ENCODE assay signal across 13 cellular contexts in genomic region chr10:4354382-4354812, GRCh38.
DNase-seq lines count a peak whose midpoint lies in the region; ATAC-seq, FAIRE-seq and TF ChIP-seq lines count a peak whose summit lies in the region.
"Had no signal": no experiment of that assay in that cellular context is flagged by ENCODE, and none has a peak within 500 bp of the region (broad histone marks: within the 10 kb centered on the region; RNA-seq: fewer than 3 reads in every experiment).

No MANE protein-coding gene starts in this region.

- no peak for TF ChIP-seq POLR2A in A549 (IDR thresholded peaks at IDR 0.05; ENCODE audit: low read length)

- TF ChIP-seq EP300 in A549 (IDR thresholded peaks at IDR 0.05) = no peak

- H3K9me3 ChIP-seq in A549 = no peaks in the 10 kb centered on the region

- no peak for TF ChIP-seq RAD21 in A549 (conservative IDR thresholded peaks at IDR 0.05 in 1 of 2, IDR thresholded peaks at IDR 0.05 in 1 of 2)

- H3K27ac Mint-ChIP-seq in activated T-helper 1 cell treated with anti-CD3 and anti-CD28 coated beads, Interleukin-12 subunit alpha, Interleukin-12 subunit beta, Interleukin-2, Interleukin-4 antibody, amounts not matched to agents 30 ng/mL and 10 ng/mL and 1 ng/mL, durations not matched to agents 14 hours and 24 hours and 36 hours = no peak overlapping the region
- H3K27ac Mint-ChIP-seq: activated CD8-positive, alpha-beta T cell treated with anti-CD3 and anti-CD28 coated beads, Interleukin-2, amount 10 ng/mL, durations not matched to agents 7 days and 5 days; activated naive CD8-positive, alpha-beta T cell treated with anti-CD3 and anti-CD28 coated beads, Interleukin-2, amount 50 U/mL, for 24 hours; B cell had no signal

- H3K36me3 Mint-ChIP-seq in activated T-helper 1 cell treated with anti-CD3 and anti-CD28 coated beads, Interleukin-12 subunit alpha, Interleukin-12 subunit beta, Interleukin-2, Interleukin-4 antibody, amounts not matched to agents 30 ng/mL and 10 ng/mL and 1 ng/mL, durations not matched to agents 14 hours and 24 hours and 36 hours (ENCODE audit: low read depth) = no peaks in the 10 kb centered on the region

- CTCF ChIA-PET in A549 (lab: Yijun Ruan, JAX) = interaction anchor here (0.6 to 0.7 kb wide), 2 partner anchors 88 to 413 kb away, joined by 3 read pairs; no protein-coding TSS in a partner anchor

- intact Hi-C loops in activated T-helper 1 cell treated with anti-CD3 and anti-CD28 coated beads, Interleukin-12 subunit alpha, Interleukin-12 subunit beta, Interleukin-2, Interleukin-4 antibody, amounts not matched to agents 30 ng/mL and 10 ng/mL and 1 ng/mL, durations not matched to agents 14 hours and 24 hours and 36 hours (cut with micrococcal nuclease) = no loop called here

- peak overlapping the region; percentile 67 to 77 for H3K27ac ChIP-seq in A549
- H3K27ac ChIP-seq in brain microvascular endothelial cell = peak overlapping the region; percentile 53
- H3K27ac ChIP-seq: SK-N-MC had no signal

- H3K36me3 ChIP-seq in brain microvascular endothelial cell (replicated peaks) = no peaks in the 10 kb centered on the region

- H3K27me3 Mint-ChIP-seq in activated T-helper 1 cell treated with anti-CD3 and anti-CD28 coated beads, Interleukin-12 subunit alpha, Interleukin-12 subunit beta, Interleukin-2, Interleukin-4 antibody, amounts not matched to agents 30 ng/mL and 10 ng/mL and 1 ng/mL, durations not matched to agents 14 hours and 24 hours and 36 hours (ENCODE audit: insufficient read depth) = peaks cover 11% of the 10 kb centered on the region

- H3K4me3 Mint-ChIP-seq in activated T-helper 1 cell treated with anti-CD3 and anti-CD28 coated beads, Interleukin-12 subunit alpha, Interleukin-12 subunit beta, Interleukin-2, Interleukin-4 antibody, amounts not matched to agents 30 ng/mL and 10 ng/mL and 1 ng/mL, durations not matched to agents 14 hours and 24 hours and 36 hours = no peak overlapping the region
- H3K4me3 Mint-ChIP-seq: activated CD8-positive, alpha-beta T cell treated with anti-CD3 and anti-CD28 coated beads, Interleukin-2, amount 10 ng/mL, durations not matched to agents 7 days and 5 days; activated naive CD8-positive, alpha-beta T cell treated with anti-CD3 and anti-CD28 coated beads, Interleukin-2, amount 50 U/mL, for 24 hours; B cell had no signal

- H3K4me3 ChIP-seq in A549 = no peak overlapping the region
- H3K4me3 ChIP-seq in brain microvascular endothelial cell (ENCODE audit: low read depth, low read length) = no peak overlapping the region
- H3K4me3 ChIP-seq: SK-N-MC, skin epidermis had no signal

- peaks cover 9% of the 10 kb centered on the region for H3K4me1 Mint-ChIP-seq in activated T-helper 1 cell treated with anti-CD3 and anti-CD28 coated beads, Interleukin-12 subunit alpha, Interleukin-12 subunit beta, Interleukin-2, Interleukin-4 antibody, amounts not matched to agents 30 ng/mL and 10 ng/mL and 1 ng/mL, durations not matched to agents 14 hours and 24 hours and 36 hours (ENCODE audit: low read depth)
- H3K4me1 Mint-ChIP-seq: B cell had no signal

- POLR2A ChIA-PET in A549 (lab: Yijun Ruan, JAX) = interaction anchor here (1.6 kb wide), 1 partner anchor 569 kb away, joined by 8 read pairs; the partner anchor contains the start of gene KLF6

- ATAC-seq in A549 = peak; percentile 74 to 79
- ATAC-seq: activated CD8-positive, alpha-beta T cell treated with anti-CD3 and anti-CD28 coated beads, Interleukin-2, amount 10 ng/mL, durations not matched to agents 7 days and 5 days; activated naive CD8-positive, alpha-beta T cell treated with anti-CD3 and anti-CD28 coated beads, Interleukin-2, amount 50 U/mL, for 24 hours had no signal

- in situ Hi-C loops in brain microvascular endothelial cell (cut with HindIII; ENCODE audit: low pct_ligation_motif_present, low sequenced_read_pairs) = no loop called here

- DNase-seq in A549 (ENCODE audit: low read depth in 1 of 2, low spot score in 1 of 2) (peak; percentile 28 to 36), HTR-8/SVneo (ENCODE audit: insufficient read length, low spot score) (peak; percentile 14), brain microvascular endothelial cell (peak; percentile 19), kidney tubule cell (ENCODE audit: low spot score) (peak; percentile 98), NCI-H187 treated with DMSO at 0.1 percent for 48 hours (lab: John Stamatoyannopoulos, UW) (no peak), NCI-H187 (lab: John Stamatoyannopoulos, UW) (no peak)
- DNase-seq in activated T-helper 1 cell treated with anti-CD3 and anti-CD28 coated beads, Interleukin-12 subunit alpha, Interleukin-12 subunit beta, Interleukin-2, Interleukin-4 antibody, amounts not matched to agents 30 ng/mL and 10 ng/mL and 1 ng/mL, durations not matched to agents 14 hours and 24 hours and 36 hours (ENCODE audit: low spot score) = no peak
- no peak for DNase-seq in NK-92 treated with Interleukin-12 subunit alpha and Interleukin-12 subunit beta, amount 100 ng/mL, for 24 hours (lab: John Stamatoyannopoulos, UW)
- DNase-seq: activated CD8-positive, alpha-beta T cell treated with anti-CD3 and anti-CD28 coated beads, Interleukin-2, amount 10 ng/mL, durations not matched to agents 7 days and 5 days; activated naive CD8-positive, alpha-beta T cell treated with anti-CD3 and anti-CD28 coated beads, Interleukin-2, amount 50 U/mL, for 24 hours had no signal

- no peaks in the 10 kb centered on the region for H3K27me3 ChIP-seq in brain microvascular endothelial cell (replicated peaks)

- H3K9me3 Mint-ChIP-seq in activated T-helper 1 cell treated with anti-CD3 and anti-CD28 coated beads, Interleukin-12 subunit alpha, Interleukin-12 subunit beta, Interleukin-2, Interleukin-4 antibody, amounts not matched to agents 30 ng/mL and 10 ng/mL and 1 ng/mL, durations not matched to agents 14 hours and 24 hours and 36 hours = no peaks in the 10 kb centered on the region
- H3K9me3 Mint-ChIP-seq: activated naive CD8-positive, alpha-beta T cell treated with anti-CD3 and anti-CD28 coated beads, Interleukin-2, amount 50 U/mL, for 24 hours had no signal

- H3K4me2 ChIP-seq in A549 = peak overlapping the region; percentile 77

- H3K4me1 ChIP-seq in A549 = peaks cover 45% of the 10 kb centered on the region

- no peak for FAIRE-seq in A549 (lab: Jason Lieb, UNC)
- no peak for FAIRE-seq in HTR-8/SVneo (lab: Jason Lieb, UNC)

- 27% methylated on average over 7 of the region's 7 CpGs for WGBS in A549 (ENCODE audit: missing lambda C conversion rate)

- no peak for TF ChIP-seq CTCF in A549 (IDR thresholded peaks at IDR 0.05)
- no peak for TF ChIP-seq CTCF in brain microvascular endothelial cell (IDR thresholded peaks at IDR 0.05; ENCODE audit: low read depth, low read length, missing control alignments)

TF ChIP-seq in A549, 52 proteins besides CTCF, POLR2A, EP300 and RAD21:
- no peak for TF ChIP-seq HEYL (CRISPR knock-in tag; IDR thresholded peaks at IDR 0.05)
- TF ChIP-seq HOXB5 (CRISPR knock-in tag; IDR thresholded peaks at IDR 0.05) = 0 out of 2 replicates have a peak, but pooled peaks have one; percentile 39

Comparison
In these comparisons a context has a peak if more than half of its experiments do, and no peak if none do; other contexts are left out.
1. DNase-seq: peak in A549 (2 of 2), HTR-8/SVneo (single experiment), brain microvascular endothelial cell (single experiment) and kidney tubule cell (single experiment); none in activated T-helper 1 cell treated with anti-CD3 and anti-CD28 coated beads, Interleukin-12 subunit alpha, Interleukin-12 subunit beta, Interleukin-2, Interleukin-4 antibody, amounts not matched to agents 30 ng/mL and 10 ng/mL and 1 ng/mL, durations not matched to agents 14 hours and 24 hours and 36 hours (single experiment), NK-92 treated with Interleukin-12 subunit alpha and Interleukin-12 subunit beta, amount 100 ng/mL, for 24 hours (single experiment), NCI-H187 treated with DMSO at 0.1 percent for 48 hours (single experiment) and NCI-H187 (0 of 2).